In the genomic region with DNA sequence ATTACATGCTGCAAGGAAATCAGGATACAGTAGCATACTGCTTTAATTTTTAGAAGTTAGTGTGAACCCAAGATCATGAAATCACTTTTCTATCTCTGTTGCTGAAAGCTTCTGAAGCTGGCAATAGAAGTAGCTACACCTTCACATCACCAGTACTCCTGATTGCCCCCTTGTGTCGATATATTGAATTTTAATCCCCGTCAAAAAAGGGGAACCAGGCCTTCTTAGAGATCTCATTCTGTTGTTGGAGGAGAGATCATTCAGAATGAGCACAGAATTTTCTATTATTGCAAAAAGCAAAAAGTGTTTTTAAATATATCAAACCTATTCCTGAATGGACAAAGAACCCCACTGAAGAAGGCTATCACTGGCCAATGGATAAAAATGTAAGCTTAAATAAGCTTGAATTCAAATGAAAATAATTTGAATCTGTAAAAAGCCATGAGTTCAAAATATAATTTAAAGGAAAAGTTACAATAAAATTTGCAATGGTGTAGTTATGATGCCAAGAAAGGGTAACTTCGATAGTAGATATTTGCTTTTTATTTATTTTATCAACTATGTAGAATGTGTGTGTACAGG, we compare ENCODE assay signal across 10 cellular contexts. TPM values are rescaled to one million over a fixed set of nuclear protein-coding genes. Genes with fewer than 3 reads are reported as not detected.
DNase-seq lines count a peak whose midpoint lies in the region; ATAC-seq and TF ChIP-seq lines count a peak whose summit lies in the region.
"Had no signal": no experiment of that assay in that cellular context is flagged by ENCODE, and none has a peak within 500 bp of the region (broad histone marks: within the 10 kb centered on the region; RNA-seq: fewer than 3 reads in every experiment).

No MANE protein-coding gene starts in this region.

- H3K36me3 Mint-ChIP-seq in Calu3 (ENCODE audit: insufficient read depth, unreplicated experiment) = no peaks in the 10 kb centered on the region
- H3K36me3 Mint-ChIP-seq: memory B cell had no signal

- H3K9me3 Mint-ChIP-seq in Calu3 (ENCODE audit: low read depth, unreplicated experiment) = no peaks in the 10 kb centered on the region
- H3K9me3 Mint-ChIP-seq: memory B cell had no signal

- H3K27ac ChIP-seq in testis = no peak overlapping the region

- CTCF ChIA-PET in Calu3 (lab: Charles Lee) = interaction anchor here (1.1 to 2.5 kb wide), 2 partner anchors 289 to 592 kb away, joined by 4 to 17 read pairs; no protein-coding TSS in a partner anchor

- no peak for TF ChIP-seq POLR2A in testis (IDR thresholded peaks at IDR 0.05)

- 62 to 70% methylated on average over 3 of the region's 3 CpGs for WGBS in testis, 2 donors

- intact Hi-C loops in Calu3 (cut with micrococcal nuclease; ENCODE audit: unreplicated experiment) = loop anchor here (1.0 to 10.0 kb wide), 2 partner anchors 289 to 590 kb away; no protein-coding TSS in a partner anchor
- intact Hi-C loops in testis (cut with DNase I; ENCODE audit: low total_unique reads) = no loop called here

- TF ChIP-seq CTCF in Calu3 (IDR thresholded peaks at IDR 0.05; ENCODE audit: unreplicated experiment) (no peak), epithelial cell of esophagus (IDR thresholded peaks at IDR 0.05; ENCODE audit: insufficient read depth, low read depth, low read length, missing control alignments) (peak; percentile 53), testis (IDR thresholded peaks at IDR 0.05) (peak; percentile 16 to 36 (median 20))

- no peaks in the 10 kb centered on the region for H3K27me3 Mint-ChIP-seq in Calu3 (ENCODE audit: unreplicated experiment)
- H3K27me3 Mint-ChIP-seq: memory B cell had no signal

- no peak overlapping the region for H3K4me3 ChIP-seq in epithelial cell of esophagus (ENCODE audit: low read length)
- no peak overlapping the region for H3K4me3 ChIP-seq in testis

- H3K36me3 ChIP-seq in testis (ENCODE audit: low read depth, missing control alignments) = no peaks in the 10 kb centered on the region

- no peak overlapping the region for H3K4me3 Mint-ChIP-seq in Calu3 (ENCODE audit: low read depth, unreplicated experiment)
- H3K4me3 Mint-ChIP-seq: memory B cell had no signal

- BruUV-seq in Calu3 (replicated peaks; lab: Mats Ljungman, UMichigan) = no TSS peak

- peak; percentile 21 for DNase-seq in Calu3
- peak; percentile 1 for DNase-seq in GM19238 (ENCODE audit: insufficient read length, low spot score)
- peak; percentile 43 to 83 for DNase-seq in NOMO-1 (lab: John Stamatoyannopoulos, UW; ENCODE audit: unreplicated experiment in 2 of 2)
- DNase-seq in epithelial cell of esophagus (ENCODE audit: low read depth) = peak; percentile 45
- no peak for DNase-seq in testis
- no peak for DNase-seq in activated naive CD4-positive, alpha-beta T cell treated with Interleukin-2 at 50 U/mL for 16 hours
- no peak for DNase-seq in islet precursor cell

- no peak overlapping the region for H3K27ac Mint-ChIP-seq in Calu3 (ENCODE audit: unreplicated experiment)
- H3K27ac Mint-ChIP-seq: memory B cell had no signal

- H3K4me1 ChIP-seq in testis = no peaks in the 10 kb centered on the region

- H3K27me3 ChIP-seq in testis = no peaks in the 10 kb centered on the region

- ATAC-seq in HG03280 (IDR thresholded peaks at IDR 0.05; ENCODE audit: unreplicated experiment) = peak; percentile 92

- no peaks in the 10 kb centered on the region for H3K9me3 ChIP-seq in testis

- H3K4me1 Mint-ChIP-seq in Calu3 (ENCODE audit: low read depth, unreplicated experiment) = no peaks in the 10 kb centered on the region
- H3K4me1 Mint-ChIP-seq: memory B cell had no signal

RNA-seq across cellular contexts. Expression of a gene that starts 39.7 kb away (rescaled TPM):
- total RNA-seq in Calu3 (2022) (not detected in 2 replicates), testis (10 to 100 TPM in 1 of 2 donors, 1 to 10 TPM in 1; 8.9 to 23.9 TPM)
- polyA plus RNA-seq in testis (ENCODE audit: insufficient read depth, low read depth, low replicate concordance) = 74.7 TPM
- total RNA-seq: RPMI7951 had no signal

Comparison
In these comparisons a context has a peak if more than half of its experiments do, and no peak if none do; other contexts are left out.
1. DNase-seq: peak in Calu3 (single experiment), GM19238 (single experiment), NOMO-1 (2 of 2) and epithelial cell of esophagus (single experiment); none in testis (single experiment), activated naive CD4-positive, alpha-beta T cell treated with Interleukin-2 at 50 U/mL for 16 hours (single experiment) and islet precursor cell (single experiment).